In genomic region chr10:70849582-70850016, GRCh38 we compare ENCODE assay signal across 14 cellular contexts. TPM values are rescaled to one million over a fixed set of nuclear protein-coding genes. Genes with fewer than 3 reads are reported as not detected.
DNase-seq lines count a peak whose midpoint lies in the region; ATAC-seq, FAIRE-seq and TF ChIP-seq lines count a peak whose summit lies in the region.
"Had no signal": no experiment of that assay in that cellular context is flagged by ENCODE, and none has a peak within 500 bp of the region (broad histone marks: within the 10 kb centered on the region; RNA-seq: fewer than 3 reads in every experiment).

No MANE protein-coding gene starts in this region.

- no peak overlapping the region for H3K4me3 Mint-ChIP-seq in CD8-positive, alpha-beta T cell

- no peak for FAIRE-seq in bronchial epithelial cell (lab: Jason Lieb, UNC)
- FAIRE-seq: H1 had no signal

- peaks cover 78% of the 10 kb centered on the region for H3K36me3 Mint-ChIP-seq in CD8-positive, alpha-beta T cell

- POLR2A ChIA-PET in CD8-positive, alpha-beta T cell (lab: Charles Lee): interaction anchor here (1.0 to 1.6 kb wide), 2 partner anchors 8 to 15 kb away, joined by 3 to 4 read pairs; no protein-coding TSS in a partner anchor

- H3K27ac Mint-ChIP-seq in CD8-positive, alpha-beta T cell: no peak overlapping the region

- intact Hi-C loops in CD8-positive, alpha-beta T cell (cut with DNase I, micrococcal nuclease): no loop called here

- TF ChIP-seq CTCF in bronchial epithelial cell (IDR thresholded peaks at IDR 0.05; ENCODE audit: insufficient read depth, low read length, severe bottlenecking): no peak
- no peak for TF ChIP-seq CTCF in CD8-positive, alpha-beta T cell (IDR thresholded peaks at IDR 0.05)

- H3K4me1 ChIP-seq in CD8-positive, alpha-beta T cell (ENCODE audit: insufficient read depth, low read length): no peaks in the 10 kb centered on the region
- H3K4me1 ChIP-seq: uterus had no signal

- H3K36me3 ChIP-seq in bronchial epithelial cell (ENCODE audit: control insufficient read depth, insufficient read depth, low read length): peaks cover 10% of the 10 kb centered on the region
- H3K36me3 ChIP-seq in CD8-positive, alpha-beta T cell (ENCODE audit: insufficient read depth, low read length): no peaks in the 10 kb centered on the region
- H3K36me3 ChIP-seq: uterus had no signal

- H3K27ac ChIP-seq in CD8-positive, alpha-beta T cell (ENCODE audit: low read depth, low read length): no peak overlapping the region
- H3K27ac ChIP-seq: sigmoid colon, uterus had no signal

- DNase-seq in COLO829 (ENCODE audit: low spot score) (peak; percentile 85), bronchial epithelial cell (ENCODE audit: low read depth) (peak; percentile 8), left kidney (ENCODE audit: low read depth, low spot score) (peak; percentile 2), CD1c-positive myeloid dendritic cell (ENCODE audit: extremely low spot score) (no peak)
- peak; percentile 37 for DNase-seq in Jurkat, Clone E6-1 (ENCODE audit: low read depth, low spot score)
- no peak for DNase-seq in CD8-positive, alpha-beta T cell
- DNase-seq: activated CD4-positive, alpha-beta T cell treated with anti-CD3 and anti-CD28 coated beads for 1 hour; activated gamma-delta T cell treated with Interleukin-2 at 50 U/mL for 16 hours; NCI-H510A; sigmoid colon; uterus had no signal

- H3K4me1 Mint-ChIP-seq in CD8-positive, alpha-beta T cell (ENCODE audit: low read depth): peaks cover 6% of the 10 kb centered on the region

- no peaks in the 10 kb centered on the region for H3K27me3 ChIP-seq in bronchial epithelial cell (ENCODE audit: control insufficient read depth, insufficient read depth, low read length)
- no peaks in the 10 kb centered on the region for H3K27me3 ChIP-seq in CD8-positive, alpha-beta T cell (ENCODE audit: insufficient read depth, low read length)
- H3K27me3 ChIP-seq: sigmoid colon, uterus had no signal

- no peaks in the 10 kb centered on the region for H3K9me3 ChIP-seq in CD8-positive, alpha-beta T cell (ENCODE audit: low read length)
- H3K9me3 ChIP-seq: sigmoid colon, uterus had no signal

- ATAC-seq in GM18519 (IDR thresholded peaks at IDR 0.05; ENCODE audit: low FRiP score, unreplicated experiment): no peak
- no peak for ATAC-seq in CD8-positive, alpha-beta T cell
- ATAC-seq in GM18907 (IDR thresholded peaks at IDR 0.05; ENCODE audit: unreplicated experiment): no peak

- no peaks in the 10 kb centered on the region for H3K27me3 Mint-ChIP-seq in CD8-positive, alpha-beta T cell (ENCODE audit: low read depth)

- H3K4me3 ChIP-seq in Jurkat, Clone E6-1 (ENCODE audit: low read length): no peak overlapping the region
- no peak overlapping the region for H3K4me3 ChIP-seq in bronchial epithelial cell (ENCODE audit: low read depth, low read length)
- H3K4me3 ChIP-seq in CD8-positive, alpha-beta T cell (ENCODE audit: low read depth, low read length): no peak overlapping the region
- H3K4me3 ChIP-seq: sigmoid colon, uterus had no signal

- CTCF ChIA-PET in CD8-positive, alpha-beta T cell (lab: Charles Lee): no interaction called here

- H3K9me3 Mint-ChIP-seq in CD8-positive, alpha-beta T cell: no peaks in the 10 kb centered on the region

RNA-seq across cellular contexts. Expression of gene SGPL1, which starts 33.9 kb away (rescaled TPM):
- polyA plus RNA-seq in Jurkat, Clone E6-1 (2012; ENCODE audit: insufficient read depth, insufficient read length): 19.6 TPM
- 82.9 and 144 TPM in 2 replicates for total RNA-seq in bronchial epithelial cell
- total RNA-seq in CD8-positive, alpha-beta T cell: 10 to 100 TPM; 14.5 to 15.5 TPM

RNA-seq across cellular contexts. Expression of gene PCBD1, which starts 38.8 kb away (rescaled TPM):
- polyA plus RNA-seq in Jurkat, Clone E6-1 (2012; ENCODE audit: insufficient read depth, insufficient read length): 48.6 TPM
- total RNA-seq in bronchial epithelial cell: 16.1 and 31.7 TPM in 2 replicates
- total RNA-seq in CD8-positive, alpha-beta T cell: 1 to 10 TPM; 4.3 to 4.5 TPM

Comparison
In these comparisons a context has a peak if more than half of its experiments do, and no peak if none do; other contexts are left out.
1. DNase-seq: peak in COLO829 (single experiment), Jurkat, Clone E6-1 (single experiment), bronchial epithelial cell (single experiment) and left kidney (single experiment); none in CD1c-positive myeloid dendritic cell (single experiment) and CD8-positive, alpha-beta T cell (0 of 7).